ENCODE assay signal across 7 cellular contexts in the genomic region with DNA sequence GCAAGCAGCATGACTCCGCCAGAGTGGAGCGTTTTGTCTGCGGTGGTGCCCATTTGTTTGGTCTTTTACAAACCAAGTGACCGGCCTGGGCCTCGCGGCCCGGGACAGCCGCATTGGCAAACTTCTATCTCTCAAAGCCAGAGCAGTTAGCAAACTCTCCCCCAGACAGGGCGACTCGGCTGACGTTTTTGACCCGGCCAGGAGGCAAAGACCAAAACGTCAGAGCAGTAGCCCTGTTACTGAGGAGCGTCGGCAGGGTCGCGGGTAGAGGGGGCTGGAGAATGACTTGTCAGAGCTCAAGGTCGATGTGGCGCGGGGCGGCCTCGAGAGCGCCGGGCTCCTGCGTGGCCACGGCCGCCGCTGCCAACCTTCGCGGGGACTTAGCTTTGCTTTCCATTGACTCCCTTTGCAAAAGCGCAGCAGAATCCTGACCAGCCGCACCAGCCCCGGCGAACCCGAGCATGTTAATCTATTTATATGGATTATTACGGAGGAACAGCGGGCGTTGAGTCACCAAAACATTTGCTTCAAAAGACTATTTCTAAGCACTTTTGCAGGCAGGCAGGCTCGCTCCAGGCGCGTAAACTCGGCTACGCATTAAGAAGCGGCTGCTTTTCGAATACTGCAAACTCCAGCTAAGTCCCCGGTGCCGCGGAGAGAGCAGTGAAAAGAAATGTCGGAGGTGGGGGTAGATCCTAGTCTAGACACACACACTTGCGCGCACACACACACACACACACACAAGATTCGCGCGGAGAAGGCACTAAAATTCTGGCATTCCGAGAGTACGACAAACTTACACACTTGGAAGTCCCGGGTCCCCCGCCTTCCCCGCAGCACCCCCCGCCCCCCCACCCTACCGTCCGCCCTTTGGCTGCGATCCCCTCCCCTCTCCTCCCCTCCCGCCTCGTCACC. TPM values are rescaled to one million over a fixed set of nuclear protein-coding genes. Genes with fewer than 3 reads are reported as not detected.
DNase-seq lines count a peak whose midpoint lies in the region; ATAC-seq, FAIRE-seq and TF ChIP-seq lines count a peak whose summit lies in the region.

No MANE protein-coding gene starts in this region.

- no peak for FAIRE-seq in kidney (lab: Jason Lieb, UNC)

- H3K4me1 ChIP-seq in kidney (ENCODE audit: control insufficient read depth in 1 of 2, insufficient read depth in 1 of 2, low read depth in 1 of 2, low read length in 2 of 2) (peaks cover 0 to 17% of the 10 kb centered on the region in 2 donors), thoracic aorta (ENCODE audit: control insufficient read depth in 1 of 2, low read depth in 2 of 2) (peaks cover 19 to 49% of the 10 kb centered on the region in 2 donors)

- peak; percentile 12 for ATAC-seq in GM18502 (IDR thresholded peaks at IDR 0.05; ENCODE audit: poor library complexity, unreplicated experiment)
- ATAC-seq in thoracic aorta (ENCODE audit: insufficient number of reproducible peaks, low FRiP score, low read depth), result no peak
- ATAC-seq in HG02623 (IDR thresholded peaks at IDR 0.05; ENCODE audit: unreplicated experiment), result no peak

- H3K27ac ChIP-seq in kidney (ENCODE audit: low read depth in 2 of 2, low read length in 2 of 2) (peak overlapping the region; percentile 72 to 82), thoracic aorta (no peak overlapping the region)

- intact Hi-C loops in kidney (cut with DNase I), result no loop called here

- DNase-seq in NCI-H1105 treated with DMSO at 0.1 percent for 48 hours (lab: John Stamatoyannopoulos, UW) (peak; percentile 59), brain pericyte (ENCODE audit: low read depth, low spot score) (peak; percentile 42), kidney (peak; percentile 81), thoracic aorta (ENCODE audit: low spot score) (no peak), COLO829 (ENCODE audit: low spot score) (no peak)

- H3K9ac ChIP-seq in kidney (ENCODE audit: low read length in 2 of 2), result peak overlapping the region in 1 of 2 donors; percentile 61

- H3K36me3 ChIP-seq in kidney (ENCODE audit: control insufficient read depth in 1 of 2, insufficient read depth in 2 of 2, low read length in 2 of 2) (no peaks in the 10 kb centered on the region), thoracic aorta (no peaks in the 10 kb centered on the region)

- H3K9me3 ChIP-seq in kidney (ENCODE audit: control insufficient read depth in 1 of 2, low read length in 2 of 2) (no peaks in the 10 kb centered on the region), thoracic aorta (no peaks in the 10 kb centered on the region)

- TF ChIP-seq CTCF in kidney (IDR thresholded peaks at IDR 0.05; ENCODE audit: borderline replicate concordance, extremely low read depth, insufficient read depth), result no peak
- no peak for TF ChIP-seq CTCF in thoracic aorta (IDR thresholded peaks at IDR 0.05)

- no peaks in the 10 kb centered on the region for H3K27me3 ChIP-seq in thoracic aorta (replicated peaks; ENCODE audit: insufficient read depth)

- H3K4me3 ChIP-seq in kidney (ENCODE audit: low read length in 2 of 2), result peak overlapping the region; percentile 69 to 72
- peak overlapping the region; percentile 64 for H3K4me3 ChIP-seq in thoracic aorta

RNA-seq across cellular contexts. Expression of a gene that starts 0.6 kb away (rescaled TPM):
- 79.3 TPM for total RNA-seq in kidney
- polyA plus RNA-seq in kidney (ENCODE audit: insufficient read depth, low read depth, low replicate concordance), result 5.8 TPM
- total RNA-seq in thoracic aorta, result 1 to 10 TPM; 1.2 to 3.6 TPM

Comparison
In these comparisons a context has a peak if more than half of its experiments do, and no peak if none do; other contexts are left out.
1. DNase-seq: peak in NCI-H1105 treated with DMSO at 0.1 percent for 48 hours (single experiment), brain pericyte (single experiment) and kidney (single experiment); none in thoracic aorta (single experiment) and COLO829 (single experiment).
2. H3K27ac ChIP-seq: peak in kidney (2 of 2); none in thoracic aorta (0 of 2).
3. RNA of a gene that starts 0.6 kb away (total RNA-seq): 79.3 TPM in kidney (single experiment); 1.2 to 3.6 TPM in thoracic aorta; every median in the first group is over 10 times any median in the second.